In the genomic region with DNA sequence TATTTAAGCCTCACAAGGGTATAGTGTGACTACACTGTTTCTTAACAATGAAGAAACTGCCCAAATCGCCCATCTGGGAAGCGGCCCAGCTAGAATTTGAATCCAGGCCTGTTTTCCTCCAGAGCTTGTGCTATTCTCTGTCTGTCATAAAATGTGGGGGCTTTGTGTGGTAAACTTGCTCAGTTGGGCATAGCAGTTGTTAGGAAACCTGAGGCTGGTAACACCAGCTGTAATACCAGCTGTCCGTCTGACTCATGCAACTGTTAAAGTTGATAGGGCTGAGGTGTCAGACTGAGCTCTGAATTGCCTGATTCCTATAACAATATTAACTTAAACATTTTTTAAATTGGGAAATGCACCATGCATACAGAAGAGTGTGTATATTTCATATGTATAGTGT, we compare ENCODE assay signal across 19 cellular contexts. TPM values are rescaled to one million over a fixed set of nuclear protein-coding genes. Genes with fewer than 3 reads are reported as not detected.
A peak's percentile ranks its signal among the peaks of the same experiment; 100 is the strongest.
DNase-seq lines count a peak whose midpoint lies in the region; ATAC-seq and TF ChIP-seq lines count a peak whose summit lies in the region.
"Had no signal": no experiment of that assay in that cellular context is flagged by ENCODE, and none has a peak within 500 bp of the region (broad histone marks: within the 10 kb centered on the region; RNA-seq: fewer than 3 reads in every experiment).

No MANE protein-coding gene starts in this region.

- in situ Hi-C loops in mammary epithelial cell (cut with MboI; ENCODE audit: low sequenced_read_pairs in 2 of 2), result no loop called here

- CTCF ChIA-PET in mammary epithelial cell (lab: Charles Lee; ENCODE audit: low non-redundant PET), result no interaction called here
- CTCF ChIA-PET in CD8-positive, alpha-beta T cell (lab: Charles Lee), result interaction anchor here (0.7 to 1.5 kb wide), 5 partner anchors 14 to 44 kb away, joined by 3 to 5 read pairs (median 3); no protein-coding TSS in a partner anchor

- no peaks in the 10 kb centered on the region for H3K27me3 ChIP-seq in mammary epithelial cell (ENCODE audit: insufficient read depth, low read length)
- H3K27me3 ChIP-seq in CD8-positive, alpha-beta T cell (ENCODE audit: insufficient read depth, low read length), result no peaks in the 10 kb centered on the region
- H3K27me3 ChIP-seq: brain microvascular endothelial cell, right atrium auricular region had no signal

- no peak overlapping the region for H3K4me2 ChIP-seq in mammary epithelial cell (ENCODE audit: insufficient read depth, low read depth, low read length)

- no peaks in the 10 kb centered on the region for H3K27me3 Mint-ChIP-seq in natural killer cell treated with Interleukin-12 subunit alpha and Interleukin-12 subunit beta and Interleukin-15 and Interleukin-18, amount 100 ng/mL, for 72 hours
- no peaks in the 10 kb centered on the region for H3K27me3 Mint-ChIP-seq in CD8-positive, alpha-beta T cell (ENCODE audit: low read depth)
- H3K27me3 Mint-ChIP-seq: naive B cell had no signal

- no peak for TF ChIP-seq CTCF in mammary epithelial cell (conservative IDR thresholded peaks at IDR 0.05 in 1 of 2, IDR thresholded peaks at IDR 0.05 in 1 of 2; ENCODE audit: extremely low read depth in 1 of 2, insufficient read depth in 1 of 2, low read depth in 1 of 2, low read length in 2 of 2)
- no peak for TF ChIP-seq CTCF in CD8-positive, alpha-beta T cell (IDR thresholded peaks at IDR 0.05)

- peak overlapping the region; percentile 8 to 49 for H3K27ac Mint-ChIP-seq in natural killer cell treated with Interleukin-12 subunit alpha and Interleukin-12 subunit beta and Interleukin-15 and Interleukin-18, amount 100 ng/mL, for 72 hours
- H3K27ac Mint-ChIP-seq in CD8-positive, alpha-beta T cell, result no peak overlapping the region
- H3K27ac Mint-ChIP-seq: endodermal cell had no signal

- H3K4me3 Mint-ChIP-seq in natural killer cell treated with Interleukin-12 subunit alpha and Interleukin-12 subunit beta and Interleukin-15 and Interleukin-18, amount 100 ng/mL, for 72 hours, result peak overlapping the region; percentile 35
- no peak overlapping the region for H3K4me3 Mint-ChIP-seq in CD8-positive, alpha-beta T cell
- H3K4me3 Mint-ChIP-seq: endodermal cell had no signal

- H3K36me3 Mint-ChIP-seq in natural killer cell treated with Interleukin-12 subunit alpha and Interleukin-12 subunit beta and Interleukin-15 and Interleukin-18, amount 100 ng/mL, for 72 hours, result peaks cover 35% of the 10 kb centered on the region
- H3K36me3 Mint-ChIP-seq in CD8-positive, alpha-beta T cell, result peaks cover 11% of the 10 kb centered on the region

- no peak overlapping the region for H3K27ac ChIP-seq in mammary epithelial cell (ENCODE audit: insufficient read depth, low read depth, low read length)
- H3K27ac ChIP-seq in CD8-positive, alpha-beta T cell (ENCODE audit: low read depth, low read length), result no peak overlapping the region
- H3K27ac ChIP-seq: brain microvascular endothelial cell, right atrium auricular region had no signal

- intact Hi-C loops in mammary epithelial cell (cut with micrococcal nuclease), result no loop called here
- intact Hi-C loops in CD8-positive, alpha-beta T cell (cut with DNase I, micrococcal nuclease), result no loop called here

- ATAC-seq in natural killer cell treated with Interleukin-12 subunit alpha and Interleukin-12 subunit beta and Interleukin-15 and Interleukin-18, amount 100 ng/mL, for 72 hours, result peak; percentile 75 to 76
- no peak for ATAC-seq in CD8-positive, alpha-beta T cell

- peaks cover 28% of the 10 kb centered on the region for H3K4me1 ChIP-seq in mammary epithelial cell (ENCODE audit: insufficient read depth, low read length)
- peaks cover 8% of the 10 kb centered on the region for H3K4me1 ChIP-seq in CD8-positive, alpha-beta T cell (ENCODE audit: insufficient read depth, low read length)

- H4K20me1 ChIP-seq in mammary epithelial cell (ENCODE audit: insufficient read depth, low read length), result no peaks in the 10 kb centered on the region

- peaks cover 49 to 59% of the 10 kb centered on the region in 2 donors for H3K4me1 Mint-ChIP-seq in natural killer cell treated with Interleukin-12 subunit alpha and Interleukin-12 subunit beta and Interleukin-15 and Interleukin-18, amount 100 ng/mL, for 72 hours (ENCODE audit: low read depth in 2 of 2)
- H3K4me1 Mint-ChIP-seq in CD8-positive, alpha-beta T cell (ENCODE audit: low read depth), result peaks cover 11% of the 10 kb centered on the region

- peaks cover 8% of the 10 kb centered on the region for H3K9me3 Mint-ChIP-seq in natural killer cell treated with Interleukin-12 subunit alpha and Interleukin-12 subunit beta and Interleukin-15 and Interleukin-18, amount 100 ng/mL, for 72 hours
- H3K9me3 Mint-ChIP-seq in CD8-positive, alpha-beta T cell, result peaks cover 16% of the 10 kb centered on the region

- dilution Hi-C loops in mammary epithelial cell (cut with HindIII; ENCODE audit: low sequenced_read_pairs), result no loop called here

- no peak overlapping the region for H3K4me3 ChIP-seq in mammary epithelial cell (replicated peaks in 1 of 3; ENCODE audit: insufficient read depth in 1 of 3, low read depth in 2 of 3, low read length in 3 of 3)
- H3K4me3 ChIP-seq in CD8-positive, alpha-beta T cell (ENCODE audit: low read depth, low read length), result no peak overlapping the region
- H3K4me3 ChIP-seq: right atrium auricular region had no signal

- DNase-seq in GF-D8 (lab: John Stamatoyannopoulos, UW) (peak; percentile 89), NCI-H2171 treated with DMSO at 0.1 percent for 48 hours (lab: John Stamatoyannopoulos, UW) (peak; percentile 93), mammary epithelial cell (peak; percentile 62), mucosa of gallbladder (ENCODE audit: low spot score) (no peak), A172 (ENCODE audit: low spot score) (no peak), NCI-H510A treated with DMSO at 0.1 percent for 48 hours (lab: John Stamatoyannopoulos, UW) (no peak)
- no peak for DNase-seq in natural killer cell treated with Interleukin-12 subunit alpha and Interleukin-12 subunit beta and Interleukin-15 and Interleukin-18, amount 100 ng/mL, for 72 hours (ENCODE audit: low spot score)
- no peak for DNase-seq in CD8-positive, alpha-beta T cell
- DNase-seq: brain microvascular endothelial cell; EL; endodermal cell; naive B cell; NCI-H1436; stimulated activated CD4-positive, alpha-beta T cell treated with anti-CD3 and anti-CD28 coated beads, Interleukin-4, amount 100 ng/mL, for 24 hours; T1000 had no signal

- BruUV-seq in mammary epithelial cell (replicated peaks; lab: Mats Ljungman, UMichigan), result no TSS peak

- no peak overlapping the region for H2AFZ ChIP-seq in mammary epithelial cell (ENCODE audit: low read depth, low read length)

- POLR2A ChIA-PET in CD8-positive, alpha-beta T cell (lab: Charles Lee), result interaction anchor here (1.1 to 1.2 kb wide), 2 partner anchors 13 to 44 kb away, joined by 3 to 4 read pairs; no protein-coding TSS in a partner anchor

- no peaks in the 10 kb centered on the region for H3K36me3 ChIP-seq in mammary epithelial cell (ENCODE audit: insufficient read depth, low read length)
- no peaks in the 10 kb centered on the region for H3K36me3 ChIP-seq in CD8-positive, alpha-beta T cell (ENCODE audit: insufficient read depth, low read length)
- H3K36me3 ChIP-seq: brain microvascular endothelial cell, right atrium auricular region had no signal

- H3K9ac ChIP-seq in mammary epithelial cell (ENCODE audit: insufficient read depth, low read length), result no peak overlapping the region

- H3K79me2 ChIP-seq in mammary epithelial cell (ENCODE audit: insufficient read depth, low read length), result no peaks in the 10 kb centered on the region

- WGBS in mammary epithelial cell (ENCODE audit: low coverage, missing lambda C conversion rate), result 94% methylated on average over 3 of the region's 3 CpGs

- peaks cover 11% of the 10 kb centered on the region for H3K9me3 ChIP-seq in mammary epithelial cell (replicated peaks; ENCODE audit: insufficient read depth, low read length)
- peaks cover 6% of the 10 kb centered on the region for H3K9me3 ChIP-seq in CD8-positive, alpha-beta T cell (ENCODE audit: low read length)

RNA-seq across cellular contexts. Expression of a gene that starts 9.3 kb away (rescaled TPM):
- total RNA-seq in mammary epithelial cell (under 1 TPM; 0.17 to 0.66 TPM), mucosa of gallbladder (1.5 TPM)
- 0.28 TPM for polyA plus RNA-seq in mammary epithelial cell
- 2.1 TPM for polyA minus RNA-seq in mammary epithelial cell
- total RNA-seq in natural killer cell treated with Interleukin-12 subunit alpha and Interleukin-12 subunit beta and Interleukin-15 and Interleukin-18, amount 100 ng/mL, for 72 hours, result 10 to 100 TPM in 1 of 2 donors, 1 to 10 TPM in 1; 3.7 to 11.2 TPM
- total RNA-seq in A172 (2014; rRNA removed; shearing (Covaris generic)), result not detected in 2 replicates
- under 1 TPM; 0.86 to 0.90 TPM for total RNA-seq in CD8-positive, alpha-beta T cell
- polyA plus RNA-seq: BJ had no signal

RNA-seq across cellular contexts. Expression of a gene that starts 21.6 kb away (rescaled TPM):
- not detected for total RNA-seq in mammary epithelial cell
- polyA plus RNA-seq in mammary epithelial cell, result not detected
- polyA minus RNA-seq in mammary epithelial cell, result not detected
- total RNA-seq in natural killer cell treated with Interleukin-12 subunit alpha and Interleukin-12 subunit beta and Interleukin-15 and Interleukin-18, amount 100 ng/mL, for 72 hours, result 10 to 100 TPM; 26.2 to 38.4 TPM
- total RNA-seq in mucosa of gallbladder, result 4.2 TPM
- total RNA-seq in A172 (2014; rRNA removed; shearing (Covaris generic)), result not detected in 2 replicates
- total RNA-seq in CD8-positive, alpha-beta T cell, result 10 to 100 TPM; 18.6 to 20.1 TPM
- total RNA-seq: endodermal cell, NCI-H460 had no signal
- polyA plus RNA-seq: BJ, keratinocyte had no signal

RNA-seq across cellular contexts. Expression of a gene that starts 39.2 kb away (rescaled TPM):
- 10 to 100 TPM; 39.3 to 52.3 TPM for total RNA-seq in mammary epithelial cell
- polyA plus RNA-seq in mammary epithelial cell, result 8.2 TPM
- 31.0 TPM for polyA minus RNA-seq in mammary epithelial cell
- total RNA-seq in natural killer cell treated with Interleukin-12 subunit alpha and Interleukin-12 subunit beta and Interleukin-15 and Interleukin-18, amount 100 ng/mL, for 72 hours, result 100 to 1,000 TPM in 1 of 2 donors, 10 to 100 TPM in 1; 95.4 to 126 TPM
- 38.5 TPM for total RNA-seq in mucosa of gallbladder
- total RNA-seq in A172 (2014; rRNA removed; shearing (Covaris generic)), result 76.8 and 83.4 TPM in 2 replicates
- total RNA-seq in CD8-positive, alpha-beta T cell, result 100 to 1,000 TPM; 341 TPM

Comparison
In these comparisons a context has a peak if more than half of its experiments do, and no peak if none do; other contexts are left out.
1. DNase-seq: peak in GF-D8 (single experiment), NCI-H2171 treated with DMSO at 0.1 percent for 48 hours (single experiment) and mammary epithelial cell (single experiment); none in natural killer cell treated with Interleukin-12 subunit alpha and Interleukin-12 subunit beta and Interleukin-15 and Interleukin-18, amount 100 ng/mL, for 72 hours (single experiment), mucosa of gallbladder (single experiment), A172 (single experiment), NCI-H510A treated with DMSO at 0.1 percent for 48 hours (single experiment) and CD8-positive, alpha-beta T cell (0 of 7).